In the genomic region with DNA sequence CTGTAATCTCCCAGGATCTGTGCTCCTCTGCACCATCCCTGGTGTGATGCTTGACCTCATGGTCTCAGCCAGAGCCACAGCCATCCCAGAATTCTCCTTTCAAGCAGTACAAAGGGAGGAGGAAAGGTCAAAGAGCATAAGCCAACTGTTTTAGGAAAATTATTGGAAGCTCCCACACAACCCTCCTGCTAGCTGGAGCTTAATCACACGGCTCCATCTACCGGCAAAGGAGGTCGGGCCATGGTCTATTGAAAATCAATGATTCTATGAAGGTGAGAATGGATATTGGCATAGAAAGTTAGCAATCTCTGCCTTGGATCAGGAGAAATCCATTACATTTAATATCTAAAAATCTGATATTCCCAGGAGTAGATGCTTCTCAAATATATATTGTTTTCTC, we compare ENCODE assay signal across 28 cellular contexts.
DNase-seq lines count a peak whose midpoint lies in the region; ATAC-seq and TF ChIP-seq lines count a peak whose summit lies in the region.
"Had no signal": no experiment of that assay in that cellular context is flagged by ENCODE, and none has a peak within 500 bp of the region (broad histone marks: within the 10 kb centered on the region; RNA-seq: fewer than 3 reads in every experiment).

No MANE protein-coding gene starts in this region.

- H3K4me3 ChIP-seq in WERI-Rb-1 (ENCODE audit: low read depth, low read length) (no peak overlapping the region), epithelial cell of proximal tubule (ENCODE audit: low read depth, low read length) (no peak overlapping the region)
- H3K4me3 ChIP-seq: lung, spleen, testis, vagina had no signal

- peaks cover 2% of the 10 kb centered on the region for H3K9me3 ChIP-seq in WERI-Rb-1 (ENCODE audit: severe bottlenecking)
- H3K9me3 ChIP-seq: testis, vagina had no signal

- no peaks in the 10 kb centered on the region for H3K27me3 ChIP-seq in WERI-Rb-1 (ENCODE audit: insufficient read depth, low read depth, severe bottlenecking)
- H3K27me3 ChIP-seq: testis, vagina had no signal

- ATAC-seq in GM19035 (IDR thresholded peaks at IDR 0.05; ENCODE audit: unreplicated experiment) (no peak), GM21717 (IDR thresholded peaks at IDR 0.05; ENCODE audit: unreplicated experiment) (no peak)
- ATAC-seq: stimulated activated naive B cell treated with anti-CD40 and anti-IgM and Interleukin-4, amounts not matched to agents 10 μg/mL and 1 μg/mL and 100 μg/mL, for 72 hours had no signal

- TF ChIP-seq CTCF in C4-2B (conservative IDR thresholded peaks at IDR 0.05) (peak; percentile 29), WERI-Rb-1 (IDR thresholded peaks at IDR 0.05; ENCODE audit: low read depth, low read length) (peak; percentile 49), epithelial cell of proximal tubule (conservative IDR thresholded peaks at IDR 0.05; ENCODE audit: low read depth, low read length) (peak; percentile 35)

- peak; percentile 21 for DNase-seq in WERI-Rb-1
- no peak for DNase-seq in epithelial cell of proximal tubule (ENCODE audit: low read depth)
- peak; percentile 56 for DNase-seq in pons (ENCODE audit: low spot score)
- no peak for DNase-seq in erythroblast (lab: John Stamatoyannopoulos, UW)
- no peak for DNase-seq in HuH-7.5 (ENCODE audit: low spot score)
- DNase-seq: activated CD4-positive, alpha-beta memory T cell treated with anti-CD3 and anti-CD28 coated beads for 36 hours; activated effector memory CD4-positive, alpha-beta T cell treated with Interleukin-2 at 50 U/mL for 16 hours; activated naive CD8-positive, alpha-beta T cell treated with anti-CD3 and anti-CD28 coated beads for 36 hours; CD4-positive, CD25-positive, alpha-beta regulatory T cell; effector memory CD4-positive, alpha-beta T cell; HFFc6; IMR-90; NCI-H1105 treated with DMSO at 0.1 percent for 48 hours; NCI-H2081; NCI-H345; NCI-H774; SHP77 treated with DMSO at 0.1 percent for 48 hours; spleen; stimulated activated CD4-positive, alpha-beta T cell treated with anti-CD3 and anti-CD28 coated beads, Interleukin-4, amount 100 ng/mL, for 1 hour; stimulated activated naive B cell treated with anti-CD40 and anti-IgM and Interleukin-4, amounts not matched to agents 10 μg/mL and 1 μg/mL and 100 μg/mL, for 72 hours; SW 1271; T1000; testis had no signal

- no peak for TF ChIP-seq POLR2A in erythroblast (IDR thresholded peaks at IDR 0.05; ENCODE audit: low read length)

- no peaks in the 10 kb centered on the region for H3K36me3 ChIP-seq in WERI-Rb-1
- H3K36me3 ChIP-seq: spleen, vagina had no signal

- no peak overlapping the region for H3K27ac ChIP-seq in C4-2B
- no peak overlapping the region for H3K27ac ChIP-seq in WERI-Rb-1
- H3K27ac ChIP-seq: spleen, testis, vagina had no signal

Comparison
In these comparisons a context has a peak if more than half of its experiments do, and no peak if none do; other contexts are left out.
1. DNase-seq: peak in WERI-Rb-1 (single experiment) and pons (single experiment); none in epithelial cell of proximal tubule (single experiment), erythroblast (0 of 2) and HuH-7.5 (single experiment).
2. Peak in every context shown above with its lines, with median percentiles within 50 percentile points of each other: CTCF ChIP-seq.